Comparison of ENCODE assay signal across 6 cellular contexts in genomic region chrY:7996726-7997125, GRCh38.
"Had no signal": no experiment of that assay in that cellular context is flagged by ENCODE, and none has a peak within 500 bp of the region (broad histone marks: within the 10 kb centered on the region; RNA-seq: fewer than 3 reads in every experiment).

No MANE protein-coding gene starts in this region.

- H3K4me1 Mint-ChIP-seq: H9 had no signal

- H3K9me3 Mint-ChIP-seq: H9 had no signal

- H2AFZ ChIP-seq: GM23248 had no signal

- H3K9ac ChIP-seq: GM23248 had no signal

- H3K4me3 Mint-ChIP-seq: H9 had no signal

- ATAC-seq: K562 had no signal

- H3K4me3 ChIP-seq: GM23248, K562 had no signal

- DNase-seq: GM23248, H9, HCEC 1CT, IMR-90 had no signal

- H3K27ac ChIP-seq: GM23248, HL-60 had no signal

- H3K27ac Mint-ChIP-seq: H9 had no signal
